In the genomic region with DNA sequence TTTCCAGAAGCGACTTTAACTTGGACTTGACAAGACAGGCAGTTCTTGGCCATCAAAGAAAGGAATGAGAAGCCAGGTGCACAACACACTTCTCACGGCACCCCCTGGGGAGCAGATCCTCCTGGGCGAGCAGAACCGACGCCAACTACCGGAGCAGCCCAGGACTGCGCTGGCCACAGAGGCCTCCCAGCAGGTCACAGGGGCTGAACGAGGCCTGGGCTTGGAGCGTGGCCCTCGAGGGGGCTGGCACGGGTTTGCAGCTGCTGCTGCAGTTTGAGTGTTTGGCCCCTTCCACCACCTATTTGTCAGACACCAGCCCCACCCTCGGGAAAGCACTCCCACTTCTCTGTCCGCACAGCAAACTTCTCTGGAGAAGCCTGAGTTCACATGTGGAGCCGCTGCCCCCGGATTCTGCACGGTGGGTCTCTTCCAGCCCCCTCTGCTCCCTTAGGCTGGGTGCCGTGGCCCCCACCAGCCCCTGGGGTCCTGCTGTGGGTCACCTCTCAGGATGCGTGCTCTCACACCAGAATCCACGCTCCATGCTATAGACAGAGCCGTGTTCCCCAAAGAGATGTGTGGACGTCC, we compare ENCODE assay signal across 1 cellular context.
TF ChIP-seq lines count a peak whose summit lies in the region.

No MANE protein-coding gene starts in this region.

TF ChIP-seq in K562, 482 proteins besides CTCF, POLR2A, EP300 and RAD21 (continued from another document):
- TF ChIP-seq, protein P1, sequence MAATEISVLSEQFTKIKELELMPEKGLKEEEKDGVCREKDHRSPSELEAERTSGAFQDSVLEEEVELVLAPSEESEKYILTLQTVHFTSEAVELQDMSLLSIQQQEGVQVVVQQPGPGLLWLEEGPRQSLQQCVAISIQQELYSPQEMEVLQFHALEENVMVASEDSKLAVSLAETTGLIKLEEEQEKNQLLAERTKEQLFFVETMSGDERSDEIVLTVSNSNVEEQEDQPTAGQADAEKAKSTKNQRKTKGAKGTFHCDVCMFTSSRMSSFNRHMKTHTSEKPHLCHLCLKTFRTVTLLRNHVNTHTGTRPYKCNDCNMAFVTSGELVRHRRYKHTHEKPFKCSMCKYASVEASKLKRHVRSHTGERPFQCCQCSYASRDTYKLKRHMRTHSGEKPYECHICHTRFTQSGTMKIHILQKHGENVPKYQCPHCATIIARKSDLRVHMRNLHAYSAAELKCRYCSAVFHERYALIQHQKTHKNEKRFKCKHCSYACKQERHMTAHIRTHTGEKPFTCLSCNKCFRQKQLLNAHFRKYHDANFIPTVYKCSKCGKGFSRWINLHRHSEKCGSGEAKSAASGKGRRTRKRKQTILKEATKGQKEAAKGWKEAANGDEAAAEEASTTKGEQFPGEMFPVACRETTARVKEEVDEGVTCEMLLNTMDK (IDR thresholded peaks at IDR 0.05; ENCODE audit: borderline replicate concordance, insufficient read depth, low read depth, low read length, poor library complexity, severe bottlenecking): peak; percentile 6
- TF ChIP-seq, protein P2, sequence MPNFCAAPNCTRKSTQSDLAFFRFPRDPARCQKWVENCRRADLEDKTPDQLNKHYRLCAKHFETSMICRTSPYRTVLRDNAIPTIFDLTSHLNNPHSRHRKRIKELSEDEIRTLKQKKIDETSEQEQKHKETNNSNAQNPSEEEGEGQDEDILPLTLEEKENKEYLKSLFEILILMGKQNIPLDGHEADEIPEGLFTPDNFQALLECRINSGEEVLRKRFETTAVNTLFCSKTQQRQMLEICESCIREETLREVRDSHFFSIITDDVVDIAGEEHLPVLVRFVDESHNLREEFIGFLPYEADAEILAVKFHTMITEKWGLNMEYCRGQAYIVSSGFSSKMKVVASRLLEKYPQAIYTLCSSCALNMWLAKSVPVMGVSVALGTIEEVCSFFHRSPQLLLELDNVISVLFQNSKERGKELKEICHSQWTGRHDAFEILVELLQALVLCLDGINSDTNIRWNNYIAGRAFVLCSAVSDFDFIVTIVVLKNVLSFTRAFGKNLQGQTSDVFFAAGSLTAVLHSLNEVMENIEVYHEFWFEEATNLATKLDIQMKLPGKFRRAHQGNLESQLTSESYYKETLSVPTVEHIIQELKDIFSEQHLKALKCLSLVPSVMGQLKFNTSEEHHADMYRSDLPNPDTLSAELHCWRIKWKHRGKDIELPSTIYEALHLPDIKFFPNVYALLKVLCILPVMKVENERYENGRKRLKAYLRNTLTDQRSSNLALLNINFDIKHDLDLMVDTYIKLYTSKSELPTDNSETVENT (CRISPR knock-in tag; IDR thresholded peaks at IDR 0.05): no peak
